ENCODE assay signal across 13 cellular contexts in the genomic region with DNA sequence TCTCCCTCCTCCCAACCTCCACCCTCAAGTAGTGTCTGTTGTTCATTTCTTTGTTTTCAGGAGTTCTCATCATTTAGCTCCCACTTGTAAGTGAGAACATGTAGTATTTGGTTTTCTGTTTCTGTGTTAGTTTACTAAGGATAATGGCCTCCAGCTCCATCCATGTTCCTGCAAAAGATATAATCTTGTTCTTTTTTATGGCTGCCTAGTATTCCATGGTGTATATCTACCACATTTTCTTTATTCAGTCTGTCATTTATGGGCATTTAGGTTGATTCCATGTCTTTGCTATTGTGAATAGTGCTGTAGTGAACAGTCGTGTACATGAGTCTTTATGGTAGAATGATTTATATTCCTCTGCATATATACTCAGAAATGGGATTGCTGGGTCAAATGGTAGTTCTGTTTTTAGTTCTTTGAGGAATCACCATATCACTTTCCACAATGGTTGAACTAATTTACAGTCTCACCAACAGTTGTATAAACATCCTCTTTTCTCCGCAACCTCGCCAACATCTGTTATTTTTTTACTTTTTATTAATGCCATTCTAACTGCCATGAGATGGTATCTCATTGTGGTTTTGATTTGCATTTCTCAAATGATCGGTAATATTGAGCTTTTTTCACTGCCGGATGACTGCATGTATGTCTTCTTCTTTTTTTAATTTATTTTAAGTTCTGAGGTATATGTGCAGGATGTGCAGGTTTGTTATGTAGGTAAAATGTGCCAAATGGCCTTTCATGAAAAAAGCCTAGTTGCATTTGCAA. TPM values are rescaled to one million over a fixed set of nuclear protein-coding genes. Genes with fewer than 3 reads are reported as not detected.
"Had no signal": no experiment of that assay in that cellular context is flagged by ENCODE, and none has a peak within 500 bp of the region (broad histone marks: within the 10 kb centered on the region; RNA-seq: fewer than 3 reads in every experiment).

No MANE protein-coding gene starts in this region.

RNA-seq across cellular contexts. Expression of a gene that starts 54.6 kb away (rescaled TPM):
- total RNA-seq: activated CD4-positive, alpha-beta memory T cell treated with anti-CD3 and anti-CD28 coated beads, Interleukin-2, amount 10 ng/mL, durations not matched to agents 7 days and 5 days; activated CD4-positive, alpha-beta T cell treated with anti-CD3 and anti-CD28 coated beads for 36 hours; activated CD4-positive, alpha-beta T cell treated with anti-CD3 and anti-CD28 coated beads, Interleukin-2, amount 10 ng/mL, durations not matched to agents 7 days and 5 days; activated CD8-positive, alpha-beta memory T cell treated with anti-CD3 and anti-CD28 coated beads, Interleukin-2, amount 10 ng/mL, durations not matched to agents 7 days and 5 days; activated CD8-positive, alpha-beta T cell treated with anti-CD3 and anti-CD28 coated beads, Interleukin-2, amount 10 ng/mL, durations not matched to agents 7 days and 5 days; activated naive CD8-positive, alpha-beta T cell treated with anti-CD3 and anti-CD28 coated beads, Interleukin-2, amount 10 ng/mL, durations not matched to agents 7 days and 5 days; activated T-helper 2 cell treated with anti-CD3 and anti-CD28 coated beads, Interferon-gamma antibody, Interleukin-2, Interleukin-4, amounts not matched to agents 10 μg/mL and 5 μg/mL and 100 μg/mL, durations not matched to agents 14 hours and 24 hours and 36 hours; ascending aorta; body of pancreas; breast epithelium; cardiac septum; T-helper 17 cell; T-helper 2 cell treated with Interferon-gamma antibody and Interleukin-4, amounts not matched to agents 100 ng/mL and 5 ng/mL, for 36 hours had no signal
